10 cellular contexts compared by ENCODE assay signal in the genomic region with DNA sequence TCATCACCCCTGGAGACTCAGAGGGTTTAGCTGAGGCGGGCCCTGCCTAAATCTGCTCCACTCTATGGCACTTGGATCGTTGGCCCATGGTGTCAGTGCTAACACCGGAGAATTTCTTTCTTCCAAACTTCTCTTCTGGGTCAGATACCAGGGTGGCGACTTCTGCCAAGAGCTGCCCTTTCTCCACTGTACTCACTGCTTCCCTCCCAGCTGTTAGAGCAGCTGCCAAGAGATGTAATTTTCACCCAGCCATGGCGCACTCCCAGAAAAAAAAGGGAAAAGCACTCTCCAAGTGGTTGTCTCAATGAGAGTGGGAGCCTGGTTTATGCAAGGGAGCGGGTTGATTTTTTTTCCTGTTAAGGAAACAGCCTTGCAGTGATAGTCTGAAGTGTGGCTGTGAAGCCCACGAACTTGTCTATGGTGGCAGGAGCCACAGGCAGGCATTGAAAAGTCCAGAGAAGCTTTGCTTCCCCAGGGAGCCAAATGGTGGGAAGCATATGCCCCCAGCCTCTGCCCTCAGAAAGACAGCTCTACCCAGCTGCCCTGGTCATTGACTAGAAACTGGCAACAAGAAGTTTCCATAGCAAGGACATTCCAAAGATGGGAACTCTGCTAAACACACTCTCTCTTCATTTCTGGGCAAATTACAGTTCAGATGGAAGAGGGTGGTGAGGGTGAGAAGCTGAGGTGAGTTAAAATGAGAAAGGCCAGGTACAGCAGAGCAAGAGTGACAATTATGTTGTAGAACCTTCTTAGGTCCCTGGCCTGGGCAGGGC. TPM values are rescaled to one million over a fixed set of nuclear protein-coding genes. Genes with fewer than 3 reads are reported as not detected.
DNase-seq lines count a peak whose midpoint lies in the region; ATAC-seq and TF ChIP-seq lines count a peak whose summit lies in the region.
"Had no signal": no experiment of that assay in that cellular context is flagged by ENCODE, and none has a peak within 500 bp of the region (broad histone marks: within the 10 kb centered on the region; RNA-seq: fewer than 3 reads in every experiment).

No MANE protein-coding gene starts in this region.

- H3K4me3 Mint-ChIP-seq in activated naive CD8-positive, alpha-beta T cell treated with anti-CD3 and anti-CD28 coated beads, Interleukin-2, amount 10 ng/mL, durations not matched to agents 7 days and 5 days = no peak overlapping the region
- H3K4me3 Mint-ChIP-seq in activated naive CD8-positive, alpha-beta T cell treated with anti-CD3 and anti-CD28 coated beads for 36 hours = no peak overlapping the region
- no peak overlapping the region for H3K4me3 Mint-ChIP-seq in nephron progenitor cell
- H3K4me3 Mint-ChIP-seq: immature natural killer cell had no signal

- H3K4me1 ChIP-seq in esophagus squamous epithelium (peaks cover 9 to 73% (median 34%) of the 10 kb centered on the region in 3 donors), vagina (peaks cover 51% of the 10 kb centered on the region)

- peaks cover 3% of the 10 kb centered on the region for H3K4me1 Mint-ChIP-seq in activated naive CD8-positive, alpha-beta T cell treated with anti-CD3 and anti-CD28 coated beads, Interleukin-2, amount 10 ng/mL, durations not matched to agents 7 days and 5 days
- no peaks in the 10 kb centered on the region for H3K4me1 Mint-ChIP-seq in activated naive CD8-positive, alpha-beta T cell treated with anti-CD3 and anti-CD28 coated beads for 36 hours
- H3K4me1 Mint-ChIP-seq in nephron progenitor cell = peaks cover 94% of the 10 kb centered on the region

- ATAC-seq in activated naive CD8-positive, alpha-beta T cell treated with anti-CD3 and anti-CD28 coated beads, Interleukin-2, amount 10 ng/mL, durations not matched to agents 7 days and 5 days (ENCODE audit: low read depth) = no peak

- peak overlapping the region; percentile 36 for H3K27ac Mint-ChIP-seq in activated naive CD8-positive, alpha-beta T cell treated with anti-CD3 and anti-CD28 coated beads, Interleukin-2, amount 10 ng/mL, durations not matched to agents 7 days and 5 days
- no peak overlapping the region for H3K27ac Mint-ChIP-seq in activated naive CD8-positive, alpha-beta T cell treated with anti-CD3 and anti-CD28 coated beads for 36 hours
- H3K27ac Mint-ChIP-seq in nephron progenitor cell = peak overlapping the region; percentile 75

- TF ChIP-seq POLR2A in esophagus squamous epithelium (IDR thresholded peaks at IDR 0.05) = no peak
- no peak for TF ChIP-seq POLR2A in vagina (IDR thresholded peaks at IDR 0.05)

- peaks cover 19 to 99% (median 34%) of the 10 kb centered on the region in 3 donors for H3K36me3 ChIP-seq in esophagus squamous epithelium
- peaks cover 0 to 36% of the 10 kb centered on the region in 2 donors for H3K36me3 ChIP-seq in vagina

- H3K27me3 ChIP-seq in esophagus squamous epithelium (no peaks in the 10 kb centered on the region), vagina (no peaks in the 10 kb centered on the region)

- intact Hi-C loops in esophagus squamous epithelium (cut with DNase I) (no loop called here), vagina (cut with DNase I) (loop anchor here (10.0 kb wide), 2 partner anchors 46 to 116 kb away; a partner anchor contains a TSS)

- H3K27me3 Mint-ChIP-seq in activated naive CD8-positive, alpha-beta T cell treated with anti-CD3 and anti-CD28 coated beads, Interleukin-2, amount 10 ng/mL, durations not matched to agents 7 days and 5 days = no peaks in the 10 kb centered on the region
- H3K27me3 Mint-ChIP-seq in activated naive CD8-positive, alpha-beta T cell treated with anti-CD3 and anti-CD28 coated beads for 36 hours = no peaks in the 10 kb centered on the region
- peaks cover 11% of the 10 kb centered on the region for H3K27me3 Mint-ChIP-seq in nephron progenitor cell (ENCODE audit: low read depth, poor library complexity)

- 89 to 92% methylated on average over 6 to 7 of the region's 7 CpGs for WGBS in esophagus squamous epithelium, 2 donors

- H3K4me3 ChIP-seq in esophagus squamous epithelium (no peak overlapping the region), vagina (peak overlapping the region in 1 of 2 donors; percentile 7)

- in situ Hi-C loops in GM13977 (cut with MboI; ENCODE audit: low pct_unique_long_range_greater_than_20kb, low sequenced_read_pairs, unreplicated experiment) = no loop called here

- H3K36me3 Mint-ChIP-seq in activated naive CD8-positive, alpha-beta T cell treated with anti-CD3 and anti-CD28 coated beads, Interleukin-2, amount 10 ng/mL, durations not matched to agents 7 days and 5 days = peaks cover 27% of the 10 kb centered on the region
- peaks cover 16% of the 10 kb centered on the region for H3K36me3 Mint-ChIP-seq in activated naive CD8-positive, alpha-beta T cell treated with anti-CD3 and anti-CD28 coated beads for 36 hours
- H3K36me3 Mint-ChIP-seq in nephron progenitor cell (ENCODE audit: low read depth) = peaks cover 28% of the 10 kb centered on the region

- no peaks in the 10 kb centered on the region for H3K9me3 Mint-ChIP-seq in activated naive CD8-positive, alpha-beta T cell treated with anti-CD3 and anti-CD28 coated beads, Interleukin-2, amount 10 ng/mL, durations not matched to agents 7 days and 5 days
- H3K9me3 Mint-ChIP-seq in activated naive CD8-positive, alpha-beta T cell treated with anti-CD3 and anti-CD28 coated beads for 36 hours = no peaks in the 10 kb centered on the region
- no peaks in the 10 kb centered on the region for H3K9me3 Mint-ChIP-seq in nephron progenitor cell
- H3K9me3 Mint-ChIP-seq: immature natural killer cell had no signal

- peak overlapping the region; percentile 72 to 93 (median 84) for H3K27ac ChIP-seq in esophagus squamous epithelium
- peak overlapping the region; percentile 81 for H3K27ac ChIP-seq in vagina

- POLR2A ChIA-PET in activated naive CD8-positive, alpha-beta T cell treated with anti-CD3 and anti-CD28 coated beads, Interleukin-2, amount 10 ng/mL, durations not matched to agents 7 days and 5 days (lab: Charles Lee) = interaction anchor here (1.0 to 1.3 kb wide), 4 partner anchors 9 to 77 kb away, joined by 3 to 4 read pairs (median 3); a partner anchor contains a TSS

- no peak for DNase-seq in activated naive CD8-positive, alpha-beta T cell treated with anti-CD3 and anti-CD28 coated beads, Interleukin-2, amount 10 ng/mL, durations not matched to agents 7 days and 5 days
- no peak for DNase-seq in activated naive CD8-positive, alpha-beta T cell treated with anti-CD3 and anti-CD28 coated beads for 36 hours
- DNase-seq in esophagus squamous epithelium (lab: John Stamatoyannopoulos, UW) (no peak), nephron progenitor cell (no peak), vagina (ENCODE audit: extremely low spot score in 2 of 2) (no peak), SHP77 (lab: John Stamatoyannopoulos, UW) (no peak), GM13977 (ENCODE audit: low spot score) (no peak), SKM-1 (lab: John Stamatoyannopoulos, UW; ENCODE audit: unreplicated experiment) (no peak)
- DNase-seq: activated CD4-positive, alpha-beta T cell treated with anti-CD3 and anti-CD28 coated beads, Interleukin-2, amount 50 U/mL, for 48 hours; immature natural killer cell had no signal

- no peaks in the 10 kb centered on the region for H3K9me3 ChIP-seq in esophagus squamous epithelium
- no peaks in the 10 kb centered on the region for H3K9me3 ChIP-seq in vagina

- TF ChIP-seq CTCF in esophagus squamous epithelium (IDR thresholded peaks at IDR 0.05) (no peak), nephron progenitor cell (IDR thresholded peaks at IDR 0.05) (no peak), vagina (IDR thresholded peaks at IDR 0.05) (no peak), GM13977 (IDR thresholded peaks at IDR 0.05; ENCODE audit: extremely low read depth, insufficient read depth, missing control alignments) (no peak)

RNA-seq across cellular contexts. Expression of a gene that starts 10.7 kb away (rescaled TPM):
- total RNA-seq in activated naive CD8-positive, alpha-beta T cell treated with anti-CD3 and anti-CD28 coated beads, Interleukin-2, amount 10 ng/mL, durations not matched to agents 7 days and 5 days = 100 to 1,000 TPM; 191 to 195 TPM
- 10 to 100 TPM; 85.0 to 85.9 TPM for total RNA-seq in activated naive CD8-positive, alpha-beta T cell treated with anti-CD3 and anti-CD28 coated beads for 36 hours
- total RNA-seq in esophagus squamous epithelium = 10 to 100 TPM; 28.7 to 53.3 (median 45.0) TPM
- 63.8 TPM for total RNA-seq in vagina

RNA-seq across cellular contexts. Expression of a gene that starts 11.3 kb away (rescaled TPM):
- total RNA-seq in activated naive CD8-positive, alpha-beta T cell treated with anti-CD3 and anti-CD28 coated beads, Interleukin-2, amount 10 ng/mL, durations not matched to agents 7 days and 5 days = 10 to 100 TPM; 22.6 to 26.0 TPM
- total RNA-seq in activated naive CD8-positive, alpha-beta T cell treated with anti-CD3 and anti-CD28 coated beads for 36 hours = 10 to 100 TPM; 16.6 to 17.3 TPM
- total RNA-seq in esophagus squamous epithelium = 10 to 100 TPM in 1 of 4 donors, 1 to 10 TPM in 3; 5.0 to 10.5 (median 5.6) TPM
- total RNA-seq in vagina = 10.8 TPM

RNA-seq across cellular contexts. Expression of a gene that starts 22.0 kb away (rescaled TPM):
- 1 to 10 TPM; 6.2 to 6.4 TPM for total RNA-seq in activated naive CD8-positive, alpha-beta T cell treated with anti-CD3 and anti-CD28 coated beads, Interleukin-2, amount 10 ng/mL, durations not matched to agents 7 days and 5 days
- total RNA-seq in activated naive CD8-positive, alpha-beta T cell treated with anti-CD3 and anti-CD28 coated beads for 36 hours = 1 to 10 TPM; 2.0 TPM
- total RNA-seq in esophagus squamous epithelium (1,000 to 10,000 TPM in 1 of 4 donors, 100 to 1,000 TPM in 2, 10 to 100 TPM in 1; 64.8 to 1,356 (median 373) TPM), vagina (1,935 TPM)

RNA-seq across cellular contexts. Expression of a gene that starts 42.6 kb away (rescaled TPM):
- 10 to 100 TPM; 34.9 to 35.0 TPM for total RNA-seq in activated naive CD8-positive, alpha-beta T cell treated with anti-CD3 and anti-CD28 coated beads, Interleukin-2, amount 10 ng/mL, durations not matched to agents 7 days and 5 days
- 1 to 10 TPM; 8.0 to 8.7 TPM for total RNA-seq in activated naive CD8-positive, alpha-beta T cell treated with anti-CD3 and anti-CD28 coated beads for 36 hours
- 10 to 100 TPM in 2 of 4 donors, 1 to 10 TPM in 2; 6.9 to 20.0 (median 9.4) TPM for total RNA-seq in esophagus squamous epithelium
- total RNA-seq in vagina = 24.8 TPM

Comparison
In these comparisons a context has a peak if more than half of its experiments do, and no peak if none do; other contexts are left out.
1. RNA of a gene that starts 22.0 kb away (total RNA-seq): 1,935 TPM in vagina (single experiment) and 64.8 to 1,356 TPM in esophagus squamous epithelium; 6.2 to 6.4 TPM in activated naive CD8-positive, alpha-beta T cell treated with anti-CD3 and anti-CD28 coated beads, Interleukin-2, amount 10 ng/mL, durations not matched to agents 7 days and 5 days and 2.0 TPM in activated naive CD8-positive, alpha-beta T cell treated with anti-CD3 and anti-CD28 coated beads for 36 hours; every median in the first group is over 4 times any median in the second.